ENCODE assay signal across 19 cellular contexts in genomic region chr2:30394096-30394495, GRCh38. TPM values are rescaled to one million over a fixed set of nuclear protein-coding genes. Genes with fewer than 3 reads are reported as not detected.
DNase-seq lines count a peak whose midpoint lies in the region; ATAC-seq and TF ChIP-seq lines count a peak whose summit lies in the region.
"Had no signal": no experiment of that assay in that cellular context is flagged by ENCODE, and none has a peak within 500 bp of the region (broad histone marks: within the 10 kb centered on the region; RNA-seq: fewer than 3 reads in every experiment).

No MANE protein-coding gene starts in this region.

- H3K27me3 ChIP-seq in gastroesophageal sphincter: no peaks in the 10 kb centered on the region
- no peaks in the 10 kb centered on the region for H3K27me3 ChIP-seq in adrenal gland
- H3K27me3 ChIP-seq: esophagus muscularis mucosa, uterus had no signal

- H3K9me3 ChIP-seq in gastroesophageal sphincter (no peaks in the 10 kb centered on the region), adrenal gland (replicated peaks in 1 of 3) (no peaks in the 10 kb centered on the region)
- H3K9me3 ChIP-seq: esophagus muscularis mucosa, uterus had no signal

- WGBS in gastroesophageal sphincter (ENCODE audit: low coverage in 1 of 2), 2 donors: 25 to 38% methylated on average over 3 to 5 of the region's 5 CpGs
- 51 to 68% (median 62%) methylated on average over 5 of the region's 5 CpGs for WGBS in adrenal gland, 4 donors

- peak; percentile 19 for DNase-seq in NCI-H1105 treated with DMSO at 0.1 percent for 48 hours (lab: John Stamatoyannopoulos, UW)
- DNase-seq in NCI-H1105 (lab: John Stamatoyannopoulos, UW): no peak
- peak; percentile 2 for DNase-seq in NCI-H1092 (lab: John Stamatoyannopoulos, UW)
- DNase-seq in NCI-H345 (lab: John Stamatoyannopoulos, UW): peak; percentile 48
- DNase-seq in adrenal gland: no peak
- no peak for DNase-seq in NCI-H2081 (lab: John Stamatoyannopoulos, UW)
- DNase-seq: activated CD4-positive, alpha-beta T cell treated with anti-CD3 and anti-CD28 coated beads, Interleukin-2, amount 10 ng/mL, durations not matched to agents 7 days and 5 days; activated naive CD8-positive, alpha-beta T cell treated with anti-CD3 and anti-CD28 coated beads, Interleukin-2, amount 50 U/mL, for 24 hours; activated T-cell treated with anti-CD3 and anti-CD28 coated beads, Interleukin-2, amount 50 U/mL, for 48 hours; AML-193; CD4-positive, alpha-beta T cell; left cardiac atrium; NCI-H2029; stimulated activated naive CD4-positive, alpha-beta T cell treated with Interleukin-2 at 50 U/mL for 16 hours; T-helper 9 cell; uterus had no signal

- ATAC-seq in gastroesophageal sphincter (peak; percentile 49), GM21423 (IDR thresholded peaks at IDR 0.05; ENCODE audit: unreplicated experiment) (no peak)
- ATAC-seq: activated naive CD8-positive, alpha-beta T cell treated with anti-CD3 and anti-CD28 coated beads, Interleukin-2, amount 50 U/mL, for 24 hours; left cardiac atrium had no signal

- no peak overlapping the region for H3K27ac ChIP-seq in gastroesophageal sphincter
- no peak overlapping the region for H3K27ac ChIP-seq in adrenal gland
- H3K27ac ChIP-seq: esophagus muscularis mucosa, uterus had no signal

- intact Hi-C loops in adrenal gland (cut with DNase I): no loop called here

- no peak for TF ChIP-seq POLR2A in gastroesophageal sphincter (IDR thresholded peaks at IDR 0.05)
- TF ChIP-seq POLR2A in adrenal gland (IDR thresholded peaks at IDR 0.05): no peak

- no peaks in the 10 kb centered on the region for H3K36me3 ChIP-seq in gastroesophageal sphincter
- H3K36me3 ChIP-seq in adrenal gland (replicated peaks in 1 of 2): no peaks in the 10 kb centered on the region
- H3K36me3 ChIP-seq: esophagus muscularis mucosa, uterus had no signal

- H3K4me3 ChIP-seq in gastroesophageal sphincter (no peak overlapping the region), adrenal gland (no peak overlapping the region)
- H3K4me3 ChIP-seq: esophagus muscularis mucosa, uterus had no signal

- H3K4me1 ChIP-seq in gastroesophageal sphincter (no peaks in the 10 kb centered on the region), adrenal gland (replicated peaks in 1 of 2) (no peaks in the 10 kb centered on the region)
- H3K4me1 ChIP-seq: uterus had no signal

- no peak for TF ChIP-seq CTCF in gastroesophageal sphincter (IDR thresholded peaks at IDR 0.05)
- no peak for TF ChIP-seq CTCF in adrenal gland (IDR thresholded peaks at IDR 0.05)

- TF ChIP-seq EP300 in gastroesophageal sphincter (IDR thresholded peaks at IDR 0.05): no peak

RNA-seq across cellular contexts. Expression of gene LCLAT1, which starts 53.0 kb away (rescaled TPM):
- total RNA-seq in gastroesophageal sphincter (10 to 100 TPM; 25.3 to 55.4 (median 43.1) TPM), adrenal gland (10 to 100 TPM; 11.7 to 23.0 (median 19.7) TPM)
- polyA plus RNA-seq in adrenal gland: 10 to 100 TPM in 1 of 3 donors, 1 to 10 TPM in 2; 1.9 to 10.7 (median 2.4) TPM

Comparison
In these comparisons a context has a peak if more than half of its experiments do, and no peak if none do; other contexts are left out.
1. DNase-seq: peak in NCI-H1105 treated with DMSO at 0.1 percent for 48 hours (single experiment), NCI-H1092 (single experiment) and NCI-H345 (single experiment); none in NCI-H1105 (single experiment), adrenal gland (0 of 7) and NCI-H2081 (0 of 2).